ENCODE assay signal across 10 cellular contexts in the genomic region with DNA sequence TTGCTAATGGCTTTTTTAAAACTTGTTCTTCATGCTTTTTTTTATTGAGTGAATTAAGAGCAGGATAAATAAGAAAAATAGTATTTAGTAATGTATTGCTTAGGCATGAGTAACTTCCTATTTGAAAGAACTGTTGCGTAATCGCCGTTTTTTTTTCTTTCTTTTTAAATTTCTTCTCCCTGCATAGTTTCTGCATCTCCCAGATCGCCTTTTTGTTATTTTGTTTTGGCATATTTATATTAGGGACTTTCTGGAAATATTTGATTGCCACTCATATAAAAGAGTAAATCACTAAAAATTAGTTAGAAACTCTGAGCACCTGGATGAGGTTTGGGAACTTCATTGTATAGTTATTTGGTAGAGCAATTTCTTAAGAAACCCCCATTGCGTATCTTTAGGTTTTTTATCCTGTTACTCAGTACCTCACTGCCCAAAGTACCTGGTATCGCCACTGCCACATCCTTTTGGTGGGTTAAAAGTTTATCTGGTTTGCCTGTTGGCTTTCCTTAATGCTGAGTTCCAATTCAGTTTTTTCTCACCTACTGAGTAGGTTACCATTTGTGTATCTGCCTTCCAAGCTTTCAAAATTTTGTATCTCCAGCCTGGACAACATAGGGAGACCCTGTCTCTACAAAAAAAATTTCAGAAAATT. TPM values are rescaled to one million over a fixed set of nuclear protein-coding genes. Genes with fewer than 3 reads are reported as not detected.
DNase-seq lines count a peak whose midpoint lies in the region; ATAC-seq, FAIRE-seq and TF ChIP-seq lines count a peak whose summit lies in the region.
"Had no signal": no experiment of that assay in that cellular context is flagged by ENCODE, and none has a peak within 500 bp of the region (broad histone marks: within the 10 kb centered on the region; RNA-seq: fewer than 3 reads in every experiment).

No MANE protein-coding gene starts in this region.

- no peak overlapping the region for H3K4me2 ChIP-seq in mesenchymal stem cell (ENCODE audit: low read length, poor library complexity, severe bottlenecking)

- H3K27ac Mint-ChIP-seq in chondrocyte (ENCODE audit: unreplicated experiment): peak overlapping the region; percentile 61
- H3K27ac Mint-ChIP-seq: H9, IgD-negative memory B cell had no signal

- ATAC-seq in GM21786 (IDR thresholded peaks at IDR 0.05; ENCODE audit: unreplicated experiment): no peak
- ATAC-seq in HG02759 (IDR thresholded peaks at IDR 0.05; ENCODE audit: unreplicated experiment): no peak

- H3K79me1 ChIP-seq in mesenchymal stem cell (replicated peaks; ENCODE audit: low read length, poor library complexity, severe bottlenecking): peaks cover 9% of the 10 kb centered on the region

- peak overlapping the region; percentile 1 to 21 for H3K18ac ChIP-seq in mesenchymal stem cell (ENCODE audit: low read depth in 1 of 2, low read length in 2 of 2)

- H3K27me3 ChIP-seq in mesenchymal stem cell (ENCODE audit: control insufficient read depth in 1 of 2, insufficient read depth in 1 of 2, low read length in 2 of 2): no peaks in the 10 kb centered on the region
- no peaks in the 10 kb centered on the region for H3K27me3 ChIP-seq in esophagus muscularis mucosa

- TF ChIP-seq CTCF in chondrocyte (IDR thresholded peaks at IDR 0.05): no peak
- no peak for TF ChIP-seq CTCF in esophagus muscularis mucosa (IDR thresholded peaks at IDR 0.05)

- 80% methylated on average over 1 of the region's 6 CpGs for WGBS in mesenchymal stem cell
- WGBS in esophagus muscularis mucosa: 68% methylated on average over 6 of the region's 6 CpGs

- H3K9me3 Mint-ChIP-seq in chondrocyte (ENCODE audit: low read depth): peaks cover 18% of the 10 kb centered on the region

- peaks cover 19% of the 10 kb centered on the region for H3K4me1 Mint-ChIP-seq in chondrocyte (ENCODE audit: low read depth)

- H3K4me1 ChIP-seq in mesenchymal stem cell (ENCODE audit: control insufficient read depth, insufficient read depth, low read depth, low read length): no peaks in the 10 kb centered on the region
- H3K4me1 ChIP-seq in esophagus muscularis mucosa: peaks cover 0 to 4% (median 3%) of the 10 kb centered on the region in 4 donors

- no peak overlapping the region for H4K91ac ChIP-seq in mesenchymal stem cell (ENCODE audit: low read length)

- peak overlapping the region; percentile 55 for H3K9ac ChIP-seq in mesenchymal stem cell (ENCODE audit: low read length)

- no peak overlapping the region for H3K14ac ChIP-seq in mesenchymal stem cell (ENCODE audit: low read length in 2 of 2)

- H3K23ac ChIP-seq in mesenchymal stem cell (ENCODE audit: low read length in 2 of 2): no peak overlapping the region

- peaks cover 0 to 13% of the 10 kb centered on the region in 2 experiments for H3K36me3 ChIP-seq in mesenchymal stem cell (ENCODE audit: control insufficient read depth in 1 of 2, insufficient read depth in 2 of 2, low read depth in 1 of 2, low read length in 2 of 2)
- peaks cover 0 to 14% (median 5%) of the 10 kb centered on the region in 4 donors for H3K36me3 ChIP-seq in esophagus muscularis mucosa

- H3K4me3 Mint-ChIP-seq in chondrocyte (ENCODE audit: unreplicated experiment): no peak overlapping the region
- H3K4me3 Mint-ChIP-seq: H9 had no signal

- H3K36me3 Mint-ChIP-seq in chondrocyte (ENCODE audit: low read depth): peaks cover 20% of the 10 kb centered on the region

- no peak overlapping the region for H2BK15ac ChIP-seq in mesenchymal stem cell (ENCODE audit: low read depth, poor library complexity, severe bottlenecking)

- no peak overlapping the region for H2AK5ac ChIP-seq in mesenchymal stem cell (ENCODE audit: low read length, severe bottlenecking)

- no peak overlapping the region for H2BK120ac ChIP-seq in mesenchymal stem cell (ENCODE audit: low read depth, low read length)

- no peaks in the 10 kb centered on the region for H3K27me3 Mint-ChIP-seq in chondrocyte (ENCODE audit: low read depth)
- H3K27me3 Mint-ChIP-seq: IgD-negative memory B cell had no signal

- peak; percentile 78 for DNase-seq in CD1c-positive myeloid dendritic cell (ENCODE audit: extremely low spot score)
- DNase-seq in LHCN-M2 (ENCODE audit: low read depth): peak; percentile 62
- no peak for DNase-seq in chondrocyte (ENCODE audit: low spot score)
- peak; percentile 69 for DNase-seq in mesenchymal stem cell
- DNase-seq in esophagus muscularis mucosa (ENCODE audit: extremely low spot score): no peak
- DNase-seq in GM19239 (ENCODE audit: insufficient read length, low spot score): no peak
- DNase-seq: H9 had no signal

- no peak for TF ChIP-seq EP300 in esophagus muscularis mucosa (IDR thresholded peaks at IDR 0.05)

- intact Hi-C loops in esophagus muscularis mucosa (cut with DNase I): no loop called here

- no peak overlapping the region for H3K27ac ChIP-seq in mesenchymal stem cell (ENCODE audit: low read length, poor library complexity, severe bottlenecking)
- H3K27ac ChIP-seq in esophagus muscularis mucosa (replicated peaks in 1 of 4): no peak overlapping the region

- H3K9me3 ChIP-seq in mesenchymal stem cell (ENCODE audit: control insufficient read depth, low read length) (peaks cover 15% of the 10 kb centered on the region), esophagus muscularis mucosa (peaks cover 0 to 8% (median 2%) of the 10 kb centered on the region in 4 donors)

- H2AFZ ChIP-seq in mesenchymal stem cell (ENCODE audit: low read depth, low read length): no peak overlapping the region

- no peak for TF ChIP-seq POLR2A in esophagus muscularis mucosa (IDR thresholded peaks at IDR 0.05; ENCODE audit: low read depth)

- FAIRE-seq in GM19239 (lab: Jason Lieb, UNC): no peak

- H3K4me3 ChIP-seq in mesenchymal stem cell (ENCODE audit: insufficient read depth in 1 of 2, low read depth in 1 of 2, low read length in 2 of 2) (peak overlapping the region in 1 of 2 experiments; percentile 19), esophagus muscularis mucosa (no peak overlapping the region)

- H4K8ac ChIP-seq in mesenchymal stem cell (ENCODE audit: low read length): no peak overlapping the region

- H3K4ac ChIP-seq in mesenchymal stem cell (ENCODE audit: low read depth in 1 of 2, low read length in 2 of 2): peak overlapping the region in 1 of 2 experiments; percentile 16

- H2BK12ac ChIP-seq in mesenchymal stem cell (ENCODE audit: low read length in 2 of 2): no peak overlapping the region

- no peak overlapping the region for H2BK5ac ChIP-seq in mesenchymal stem cell (ENCODE audit: low read depth, low read length, poor library complexity, severe bottlenecking)

RNA-seq across cellular contexts. Expression of gene LPAR6, which starts 36.2 kb away (rescaled TPM):
- total RNA-seq in LHCN-M2 (2014; rRNA removed) (7.1 and 14.3 TPM in 2 replicates), chondrocyte (3.9 to 5.4 TPM (median 4.1 TPM) in 3 replicates), esophagus muscularis mucosa (10 to 100 TPM in 1 of 4 donors, 1 to 10 TPM in 3; 7.8 to 14.2 (median 8.8) TPM)
- 1.2 TPM for polyA plus RNA-seq in LHCN-M2 (2012)
- 7.6 TPM for polyA plus RNA-seq in mesenchymal stem cell (2013, experiment 1 of 2)
- 7.1 TPM for polyA plus RNA-seq in mesenchymal stem cell (2013, experiment 2 of 2)

Comparison
In these comparisons a context has a peak if more than half of its experiments do, and no peak if none do; other contexts are left out.
1. DNase-seq: peak in CD1c-positive myeloid dendritic cell (single experiment), LHCN-M2 (single experiment) and mesenchymal stem cell (single experiment); none in chondrocyte (single experiment), esophagus muscularis mucosa (single experiment) and GM19239 (single experiment).